14 cellular contexts compared by ENCODE assay signal in genomic region chrX:46627044-46627443, GRCh38. TPM values are rescaled to one million over a fixed set of nuclear protein-coding genes. Genes with fewer than 3 reads are reported as not detected.
DNase-seq lines count a peak whose midpoint lies in the region; ATAC-seq and TF ChIP-seq lines count a peak whose summit lies in the region.
"Had no signal": no experiment of that assay in that cellular context is flagged by ENCODE, and none has a peak within 500 bp of the region (broad histone marks: within the 10 kb centered on the region; RNA-seq: fewer than 3 reads in every experiment).

No MANE protein-coding gene starts in this region.

- H3K36me3 Mint-ChIP-seq in activated T-cell treated with anti-CD3 and anti-CD28 coated beads, Interleukin-2, amount 50 U/mL, for 72 hours (ENCODE audit: insufficient read depth in 2 of 2) = peaks cover 2 to 7% of the 10 kb centered on the region in 2 donors

- H3K9me3 ChIP-seq in OCI-LY3 (ENCODE audit: insufficient read depth, low read length) (no peaks in the 10 kb centered on the region), gastroesophageal sphincter (no peaks in the 10 kb centered on the region), subcutaneous abdominal adipose tissue (ENCODE audit: control insufficient read depth in 5 of 5, low read length in 5 of 5) (no peaks in the 10 kb centered on the region)
- H3K9me3 ChIP-seq: adrenal gland had no signal

- H3K4me1 ChIP-seq in OCI-LY3 (ENCODE audit: low read length) = peaks cover 39% of the 10 kb centered on the region
- peaks cover 0 to 26% (median 2%) of the 10 kb centered on the region in 3 donors for H3K4me1 ChIP-seq in gastroesophageal sphincter
- peaks cover 6 to 39% (median 28%) of the 10 kb centered on the region in 5 donors for H3K4me1 ChIP-seq in subcutaneous abdominal adipose tissue (ENCODE audit: control insufficient read depth in 5 of 5, insufficient read depth in 5 of 5, low read length in 5 of 5)

- no peak for TF ChIP-seq POLR2A in gastroesophageal sphincter (IDR thresholded peaks at IDR 0.05)

- TF ChIP-seq CTCF in OCI-LY3 (IDR thresholded peaks at IDR 0.05; ENCODE audit: low read depth, low read length) (no peak), gastroesophageal sphincter (IDR thresholded peaks at IDR 0.05) (no peak), GM13976 (IDR thresholded peaks at IDR 0.05; ENCODE audit: borderline replicate concordance, control extremely low read depth, extremely low read depth, insufficient read depth, missing control alignments) (no peak)

- peaks cover 0 to 3% of the 10 kb centered on the region in 2 donors for H3K9me3 Mint-ChIP-seq in activated T-cell treated with anti-CD3 and anti-CD28 coated beads, Interleukin-2, amount 50 U/mL, for 72 hours

- peaks cover 11% of the 10 kb centered on the region; the same call in 1 of the 2 replicates for H4K20me1 ChIP-seq in OCI-LY3 (ENCODE audit: insufficient read depth, low read length)

- H3K4me1 Mint-ChIP-seq in activated T-cell treated with anti-CD3 and anti-CD28 coated beads, Interleukin-2, amount 50 U/mL, for 72 hours (ENCODE audit: low read depth) = peaks cover 32% of the 10 kb centered on the region

- H3K79me2 ChIP-seq in OCI-LY3 (ENCODE audit: low read length) = 0 out of 2 replicates have a peak, but pooled peaks cover 3% of the 10 kb centered on the region

- H3K27me3 ChIP-seq in OCI-LY3 (ENCODE audit: low read depth, low read length) (no peaks in the 10 kb centered on the region), gastroesophageal sphincter (no peaks in the 10 kb centered on the region), subcutaneous abdominal adipose tissue (ENCODE audit: control insufficient read depth in 5 of 5, insufficient read depth in 4 of 5, low read length in 5 of 5) (peaks cover 0 to 13% (median 9%) of the 10 kb centered on the region in 5 donors)
- H3K27me3 ChIP-seq: adrenal gland had no signal

- H3K27me3 Mint-ChIP-seq in activated T-cell treated with anti-CD3 and anti-CD28 coated beads, Interleukin-2, amount 50 U/mL, for 72 hours (ENCODE audit: low read depth) = peaks cover 26% of the 10 kb centered on the region

- H3K4me3 Mint-ChIP-seq in activated T-cell treated with anti-CD3 and anti-CD28 coated beads, Interleukin-2, amount 50 U/mL, for 72 hours = peak overlapping the region; percentile 22 to 88

- WGBS in gastroesophageal sphincter (ENCODE audit: low coverage in 1 of 2), 2 donors = 80% methylated on average over 1 of the region's 4 CpGs; no CpG with 5 or more reads in 1 of the 2 donors

- H3K9ac ChIP-seq in OCI-LY3 (ENCODE audit: low read length) (no peak overlapping the region), subcutaneous abdominal adipose tissue (ENCODE audit: low read length in 5 of 5) (no peak overlapping the region)

- H3K36me3 ChIP-seq in OCI-LY3 (replicated peaks; ENCODE audit: low read depth, low read length) (peaks cover 12% of the 10 kb centered on the region), gastroesophageal sphincter (no peaks in the 10 kb centered on the region), subcutaneous abdominal adipose tissue (ENCODE audit: control insufficient read depth in 5 of 5, insufficient read depth in 5 of 5, low read length in 5 of 5) (no peaks in the 10 kb centered on the region)
- H3K36me3 ChIP-seq: adrenal gland had no signal

- no peak overlapping the region for H2AFZ ChIP-seq in OCI-LY3 (ENCODE audit: low read depth, low read length)

- H3K27ac Mint-ChIP-seq in activated T-cell treated with anti-CD3 and anti-CD28 coated beads, Interleukin-2, amount 50 U/mL, for 72 hours = peak overlapping the region; percentile 44

- no peak for TF ChIP-seq EP300 in gastroesophageal sphincter (IDR thresholded peaks at IDR 0.05)

- no peak for DNase-seq in activated T-cell treated with anti-CD3 and anti-CD28 coated beads, Interleukin-2, amount 50 U/mL, for 72 hours
- no peak for DNase-seq in activated T-cell treated with anti-CD3 and anti-CD28 coated beads for 4 hours
- DNase-seq in stimulated activated CD4-positive, alpha-beta T cell treated with anti-CD3 and anti-CD28 coated beads, Interleukin-2, amount 100 ng/mL, for 48 hours = no peak
- no peak for DNase-seq in GM13976 (ENCODE audit: low spot score)
- DNase-seq: COR-L47; NCI-H187 treated with DMSO at 0.1 percent for 48 hours; NCI-H510A treated with DMSO at 0.1 percent for 48 hours; posterior cingulate gyrus; stimulated activated CD4-positive, alpha-beta T cell treated with anti-CD3 and anti-CD28 coated beads, Interleukin-12 subunit alpha, Interleukin-12 subunit beta, amount 100 ng/mL, for 4 hours had no signal

- H3K4me3 ChIP-seq in OCI-LY3 (ENCODE audit: low read length) = 0 out of 2 replicates have a peak overlapping the region, but pooled peaks have one; percentile 4
- H3K4me3 ChIP-seq in gastroesophageal sphincter = no peak overlapping the region
- no peak overlapping the region for H3K4me3 ChIP-seq in subcutaneous abdominal adipose tissue (ENCODE audit: low read depth in 1 of 5, low read length in 5 of 5)
- H3K4me3 ChIP-seq: adrenal gland had no signal

- H3K27ac ChIP-seq in OCI-LY3 (ENCODE audit: low read length) (no peak overlapping the region), gastroesophageal sphincter (peak overlapping the region in 3 of 4 donors; percentile 7 to 62 (median 24)), subcutaneous abdominal adipose tissue (ENCODE audit: low read depth, low read length) (peak overlapping the region; percentile 52)

- H3K4me2 ChIP-seq in OCI-LY3 (ENCODE audit: low read length) = peak overlapping the region; percentile 19; the same call in 1 of the 2 replicates

- no peak for ATAC-seq in activated T-cell treated with anti-CD3 and anti-CD28 coated beads, Interleukin-2, amount 50 U/mL, for 72 hours (replicated peaks in 1 of 2)
- no peak for ATAC-seq in gastroesophageal sphincter
- ATAC-seq in HG03280 (IDR thresholded peaks at IDR 0.05; ENCODE audit: unreplicated experiment) = no peak

- in situ Hi-C loops in GM13976 (cut with MboI; ENCODE audit: low sequenced_read_pairs, unreplicated experiment) = no loop called here

RNA-seq across cellular contexts. Expression of gene CHST7, which starts 53.5 kb away (rescaled TPM):
- total RNA-seq in activated T-cell treated with anti-CD3 and anti-CD28 coated beads, Interleukin-2, amount 50 U/mL, for 72 hours = 1 to 10 TPM; 3.5 to 6.7 TPM
- total RNA-seq in gastroesophageal sphincter = 10 to 100 TPM; 12.1 to 22.3 (median 18.3) TPM
